1 cellular context compared by ENCODE assay signal in genomic region chr3:182451871-182452270, GRCh38.
TF ChIP-seq lines count a peak whose summit lies in the region.

No MANE protein-coding gene starts in this region.

TF ChIP-seq in GM23338, 12 proteins besides CTCF, POLR2A, EP300 and RAD21 (continued from another document):
- TF ChIP-seq REST (IDR thresholded peaks at IDR 0.05; ENCODE audit: unreplicated experiment) (no peak), ZNF462 (CRISPR knock-in tag; IDR thresholded peaks at IDR 0.05) (no peak)
